ENCODE assay signal across 17 cellular contexts in genomic region chr9:65458465-65458864, GRCh38.
DNase-seq lines count a peak whose midpoint lies in the region; ATAC-seq, FAIRE-seq and TF ChIP-seq lines count a peak whose summit lies in the region.
"Had no signal": no experiment of that assay in that cellular context is flagged by ENCODE, and none has a peak within 500 bp of the region (broad histone marks: within the 10 kb centered on the region; RNA-seq: fewer than 3 reads in every experiment).

No MANE protein-coding gene starts in this region.

- DNase-seq in K562 (ENCODE audit: extremely low read depth in 1 of 4, low spot score in 3 of 4) (no peak), mesenteric fat pad (ENCODE audit: low spot score) (peak; percentile 47), sciatic nerve (ENCODE audit: low spot score) (no peak), GM19240 (ENCODE audit: insufficient read length, low spot score) (no peak)
- DNase-seq in activated naive CD4-positive, alpha-beta T cell treated with anti-CD3 and anti-CD28 coated beads, Interleukin-2, amount 50 U/mL, for 16 hours, result no peak
- DNase-seq: C1 segment of cervical spinal cord; Caco-2; CD8-positive, alpha-beta T cell; DMS153; DND-41; GM23248; H9 had no signal

- BruUV-seq in K562 (replicated peaks; lab: Mats Ljungman, UMichigan), result no TSS peak

- WGBS in K562 (ENCODE audit: insufficient coverage, low coverage, missing lambda C conversion rate), result no CpG with 5 or more reads among the region's 20 CpGs

- no peak overlapping the region for H3K4me2 ChIP-seq in K562 (ENCODE audit: insufficient read depth, low read length)

- TF ChIP-seq RAD21 in K562 (CRISPR knock-in tag; conservative IDR thresholded peaks at IDR 0.05 in 1 of 2, IDR thresholded peaks at IDR 0.05 in 1 of 2), result no peak

- in situ Hi-C loops in K562 (cut with MboI), result no loop called here

- no peaks in the 10 kb centered on the region for H3K36me3 ChIP-seq in K562 (ENCODE audit: control insufficient read depth, insufficient read depth, low read length)

- no peak for TF ChIP-seq EP300 in K562 (IDR thresholded peaks at IDR 0.05; ENCODE audit: low read length)

- H3K4me1 ChIP-seq in K562 (replicated peaks in 1 of 2; ENCODE audit: control insufficient read depth in 2 of 2, insufficient read depth in 2 of 2, low read length in 2 of 2), result no peaks in the 10 kb centered on the region
- H3K4me1 ChIP-seq: Caco-2 had no signal

- H3K9me1 ChIP-seq in K562 (ENCODE audit: control insufficient read depth, insufficient read depth, low read length), result no peaks in the 10 kb centered on the region

- TF ChIP-seq CTCF in K562 (IDR thresholded peaks at IDR 0.05 in 2 of 3, conservative IDR thresholded peaks at IDR 0.05 in 1 of 3; ENCODE audit: insufficient read depth in 2 of 3, low read depth in 1 of 3, low read length in 3 of 3), result no peak

- intact Hi-C loops in K562 (cut with micrococcal nuclease) (no loop called here), sciatic nerve (cut with DNase I) (no loop called here)

- no peak for FAIRE-seq in K562 (lab: Jason Lieb, UNC)
- FAIRE-seq: G401.6, GM12892, H1 had no signal

- H3K27ac ChIP-seq in K562 (ENCODE audit: extremely low read depth, low read depth, low read length), result no peak overlapping the region
- H3K27ac ChIP-seq: GM23248 had no signal

- no peaks in the 10 kb centered on the region for H3K27me3 ChIP-seq in K562 (ENCODE audit: control insufficient read depth in 2 of 2, insufficient read depth in 2 of 2, low read length in 2 of 2)

- H3K4me3 ChIP-seq in K562, result no peak overlapping the region
- H3K4me3 ChIP-seq: GM23248 had no signal

- ATAC-seq in K562 (no peak), sciatic nerve (peak; percentile 24), HG02623 (IDR thresholded peaks at IDR 0.05; ENCODE audit: unreplicated experiment) (no peak)
- ATAC-seq: CD8-positive, alpha-beta T cell; HCT116 had no signal

- no peak overlapping the region for H3K9ac ChIP-seq in K562 (ENCODE audit: insufficient read depth in 1 of 2, low read depth in 2 of 2, low read length in 2 of 2)
- H3K9ac ChIP-seq: GM23248 had no signal

- no peak overlapping the region for H2AFZ ChIP-seq in K562 (ENCODE audit: low read depth, low read length)
- H2AFZ ChIP-seq: GM23248 had no signal

- H3K9me3 ChIP-seq in K562 (replicated peaks; ENCODE audit: control insufficient read depth, insufficient read depth, low read depth, low read length), result no peaks in the 10 kb centered on the region
- H3K9me3 ChIP-seq: Caco-2 had no signal

- TF ChIP-seq POLR2A in K562 (conservative IDR thresholded peaks at IDR 0.05), result no peak

- H4K20me1 ChIP-seq in K562 (replicated peaks; ENCODE audit: control insufficient read depth, insufficient read depth, low read length), result no peaks in the 10 kb centered on the region

- no peaks in the 10 kb centered on the region for H3K79me2 ChIP-seq in K562 (ENCODE audit: control insufficient read depth, insufficient read depth, low read length)

- POLR2A ChIA-PET in K562 (lab: Yijun Ruan, JAX), result no interaction called here

- CTCF ChIA-PET in K562 (lab: Yijun Ruan, JAX; ENCODE audit: low intra/inter-chr PET ratio), result no interaction called here

TF ChIP-seq in K562, 482 proteins besides CTCF, POLR2A, EP300 and RAD21:
- TF ChIP-seq MBD2 (IDR thresholded peaks at IDR 0.05; ENCODE audit: borderline replicate concordance, low read depth), result peak; percentile 32; the same call in 1 of the 2 replicates
- TF ChIP-seq TGIF2 (CRISPR knock-in tag; IDR thresholded peaks at IDR 0.05), result no peak
TF ChIP-seq in K562: peak in this region for 1.
